Comparison of ENCODE assay signal across 1 cellular context in genomic region chr6:34839696-34840352, GRCh38.
TF ChIP-seq lines count a peak whose summit lies in the region.

No MANE protein-coding gene starts in this region.

TF ChIP-seq in H1, 55 proteins besides CTCF, POLR2A, EP300 and RAD21:
- TF ChIP-seq SP2 (IDR thresholded peaks at IDR 0.05; ENCODE audit: low read length) (no peak), BACH1 (IDR thresholded peaks at IDR 0.05; ENCODE audit: low read length) (no peak; the same call in 1 of the 2 replicates), HDAC6 (IDR thresholded peaks at IDR 0.05; ENCODE audit: low read depth, low read length) (no peak), POLR2AphosphoS5 (IDR thresholded peaks at IDR 0.05; ENCODE audit: low read depth, low read length) (no peak), SP1 (IDR thresholded peaks at IDR 0.05; ENCODE audit: low read depth, low read length) (no peak), MAFK (IDR thresholded peaks at IDR 0.05; ENCODE audit: low read depth, low read length) (no peak), TBP (IDR thresholded peaks at IDR 0.05; ENCODE audit: low read depth, low read length) (no peak), MAX (IDR thresholded peaks at IDR 0.05) (no peak)
